In the genomic region with DNA sequence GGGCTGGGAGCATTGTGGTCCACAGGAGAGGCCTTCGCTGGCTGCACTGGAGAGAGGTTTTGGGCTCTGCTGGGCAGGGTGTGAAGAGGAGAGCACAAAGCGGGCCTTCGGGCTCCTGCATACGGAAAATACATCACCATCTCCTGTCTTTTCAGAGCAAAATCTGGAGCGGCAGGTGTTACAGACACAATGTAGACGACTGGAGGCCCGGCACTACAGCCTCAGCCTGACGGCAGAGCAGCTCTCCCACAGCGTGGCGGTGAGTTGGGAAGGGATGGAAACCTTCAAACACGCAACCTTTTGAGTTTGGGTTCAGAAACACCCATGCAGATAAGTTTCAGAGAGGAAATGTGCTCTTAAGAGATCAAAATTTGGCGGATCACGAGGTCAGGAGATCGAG, we compare ENCODE assay signal across 18 cellular contexts. TPM values are rescaled to one million over a fixed set of nuclear protein-coding genes. Genes with fewer than 3 reads are reported as not detected.
DNase-seq lines count a peak whose midpoint lies in the region; ATAC-seq, FAIRE-seq and TF ChIP-seq lines count a peak whose summit lies in the region.
"Had no signal": no experiment of that assay in that cellular context is flagged by ENCODE, and none has a peak within 500 bp of the region (broad histone marks: within the 10 kb centered on the region; RNA-seq: fewer than 3 reads in every experiment).

No MANE protein-coding gene starts in this region.

- no peaks in the 10 kb centered on the region for H3K79me2 ChIP-seq in Karpas-422 (ENCODE audit: low read length)

- 73 to 96% methylated on average over 2 to 14 of the region's 14 CpGs for WGBS in transverse colon (ENCODE audit: low coverage in 1 of 2), 2 donors

- no peak overlapping the region for H3K4me3 Mint-ChIP-seq in activated naive CD8-positive, alpha-beta T cell
- H3K4me3 Mint-ChIP-seq in activated naive CD8-positive, alpha-beta T cell treated with anti-CD3 and anti-CD28 coated beads, Interleukin-2, amount 50 U/mL, for 24 hours, result no peak overlapping the region
- no peak overlapping the region for H3K4me3 Mint-ChIP-seq in activated naive CD8-positive, alpha-beta T cell treated with anti-CD3 and anti-CD28 coated beads for 36 hours
- no peak overlapping the region for H3K4me3 Mint-ChIP-seq in stimulated activated effector memory CD8-positive, alpha-beta T cell treated with anti-CD3 and anti-CD28 coated beads, Interleukin-12 subunit alpha, Interleukin-12 subunit beta, amount 100 ng/mL, for 72 hours

- H3K4me2 ChIP-seq in Karpas-422 (ENCODE audit: low read depth, low read length, poor library complexity, severe bottlenecking), result no peak overlapping the region
- H3K4me2 ChIP-seq: A549; BLaER1 treated with 17β-estradiol and CSF1 and Interleukin-3, amounts not matched to agents 10 nM and 100 nM had no signal

- no peak for TF ChIP-seq POLR2A in transverse colon (IDR thresholded peaks at IDR 0.05)

- intact Hi-C loops in kidney (cut with DNase I) (no loop called here), transverse colon (cut with DNase I; ENCODE audit: low total_unique reads) (no loop called here)

- H3K4me3 ChIP-seq in kidney (ENCODE audit: low read length in 2 of 2) (no peak overlapping the region), Karpas-422 (ENCODE audit: low read length) (no peak overlapping the region), transverse colon (no peak overlapping the region)
- H3K4me3 ChIP-seq: A549; BLaER1 treated with 17β-estradiol and CSF1 and Interleukin-3, amounts not matched to agents 10 nM and 100 nM had no signal

- H3K36me3 ChIP-seq in kidney (ENCODE audit: control insufficient read depth in 1 of 2, insufficient read depth in 2 of 2, low read length in 2 of 2), result peaks cover 40 to 80% of the 10 kb centered on the region in 2 donors
- H3K36me3 ChIP-seq in Karpas-422 (ENCODE audit: insufficient read depth, low read length), result no peaks in the 10 kb centered on the region; the same call in 1 of the 2 replicates
- H3K36me3 ChIP-seq in transverse colon, result peaks cover 0 to 62% (median 29%) of the 10 kb centered on the region in 4 donors

- TF ChIP-seq EP300 in transverse colon (IDR thresholded peaks at IDR 0.05; ENCODE audit: low read depth), result no peak

- H3K27ac ChIP-seq in kidney (ENCODE audit: low read depth in 2 of 2, low read length in 2 of 2), result no peak overlapping the region
- H3K27ac ChIP-seq in Karpas-422 (ENCODE audit: low read length), result no peak overlapping the region
- no peak overlapping the region for H3K27ac ChIP-seq in transverse colon
- H3K27ac ChIP-seq: A549; BLaER1 treated with 17β-estradiol and CSF1 and Interleukin-3, amounts not matched to agents 10 nM and 100 nM had no signal

- 0 out of 2 replicates have a peak, but pooled peaks cover 4% of the 10 kb centered on the region for H4K20me1 ChIP-seq in Karpas-422 (ENCODE audit: insufficient read depth, low read depth, low read length)

- no peaks in the 10 kb centered on the region for H3K9me2 ChIP-seq in Karpas-422 (replicated peaks; ENCODE audit: insufficient read depth, low read length)

- in situ Hi-C loops in transverse colon (cut with MboI; ENCODE audit: low pct_ligation_motif_present in 1 of 4, low pct_unique_long_range_greater_than_20kb in 1 of 4, low sequenced_read_pairs in 3 of 4), result no loop called here

- H2AFZ ChIP-seq in Karpas-422 (ENCODE audit: low read length), result no peak overlapping the region

- FAIRE-seq in kidney (lab: Jason Lieb, UNC), result no peak
- FAIRE-seq: A549, G401.6 had no signal

- DNase-seq in activated naive CD8-positive, alpha-beta T cell treated with anti-CD3 and anti-CD28 coated beads, Interleukin-2, amount 50 U/mL, for 24 hours, result no peak
- DNase-seq in activated naive CD8-positive, alpha-beta T cell treated with anti-CD3 and anti-CD28 coated beads for 36 hours, result no peak
- DNase-seq in kidney, result peak; percentile 41
- no peak for DNase-seq in stimulated activated effector memory CD8-positive, alpha-beta T cell treated with anti-CD3 and anti-CD28 coated beads, Interleukin-12 subunit alpha, Interleukin-12 subunit beta, amount 100 ng/mL, for 72 hours (ENCODE audit: low spot score in 2 of 2)
- no peak for DNase-seq in midbrain (lab: John Stamatoyannopoulos, UW)
- no peak for DNase-seq in Karpas-422
- no peak for DNase-seq in transverse colon
- DNase-seq: DND-41, GOT3, Kasumi-1, MM.1S, NCI-H187 treated with DMSO at 0.1 percent for 48 hours, NCI-H2171, NCI-H510A had no signal

- H3K4me1 ChIP-seq in kidney (ENCODE audit: control insufficient read depth in 1 of 2, insufficient read depth in 1 of 2, low read depth in 1 of 2, low read length in 2 of 2) (peaks cover 0 to 3% of the 10 kb centered on the region in 2 donors), Karpas-422 (ENCODE audit: low read length) (no peaks in the 10 kb centered on the region), transverse colon (peaks cover 0 to 21% (median 13%) of the 10 kb centered on the region in 4 donors)
- H3K4me1 ChIP-seq: A549; BLaER1 treated with 17β-estradiol and CSF1 and Interleukin-3, amounts not matched to agents 10 nM and 100 nM had no signal

- H3K9me3 ChIP-seq in kidney (ENCODE audit: control insufficient read depth in 1 of 2, low read length in 2 of 2), result no peaks in the 10 kb centered on the region
- H3K9me3 ChIP-seq in Karpas-422 (ENCODE audit: low read length), result no peaks in the 10 kb centered on the region
- H3K9me3 ChIP-seq in transverse colon, result no peaks in the 10 kb centered on the region
- H3K9me3 ChIP-seq: A549; BLaER1 treated with 17β-estradiol and CSF1 and Interleukin-3, amounts not matched to agents 10 nM and 100 nM had no signal

- ATAC-seq in activated naive CD8-positive, alpha-beta T cell treated with anti-CD3 and anti-CD28 coated beads, Interleukin-2, amount 50 U/mL, for 24 hours, result no peak
- ATAC-seq in stimulated activated effector memory CD8-positive, alpha-beta T cell treated with anti-CD3 and anti-CD28 coated beads, Interleukin-12 subunit alpha, Interleukin-12 subunit beta, amount 100 ng/mL, for 72 hours, result no peak
- ATAC-seq: A549 had no signal

- H3K9ac ChIP-seq in kidney (ENCODE audit: low read length in 2 of 2) (no peak overlapping the region), Karpas-422 (ENCODE audit: low read length) (no peak overlapping the region)

- H3K27me3 ChIP-seq in Karpas-422 (ENCODE audit: low read length), result no peaks in the 10 kb centered on the region
- H3K27me3 ChIP-seq in transverse colon, result no peaks in the 10 kb centered on the region
- H3K27me3 ChIP-seq: BLaER1 treated with 17β-estradiol and CSF1 and Interleukin-3, amounts not matched to agents 10 nM and 100 nM had no signal

- H3K27ac Mint-ChIP-seq in activated naive CD8-positive, alpha-beta T cell, result peak overlapping the region; percentile 66
- no peak overlapping the region for H3K27ac Mint-ChIP-seq in activated naive CD8-positive, alpha-beta T cell treated with anti-CD3 and anti-CD28 coated beads, Interleukin-2, amount 50 U/mL, for 24 hours
- H3K27ac Mint-ChIP-seq in activated naive CD8-positive, alpha-beta T cell treated with anti-CD3 and anti-CD28 coated beads for 36 hours, result peak overlapping the region; percentile 67
- H3K27ac Mint-ChIP-seq in stimulated activated effector memory CD8-positive, alpha-beta T cell treated with anti-CD3 and anti-CD28 coated beads, Interleukin-12 subunit alpha, Interleukin-12 subunit beta, amount 100 ng/mL, for 72 hours, result peak overlapping the region; percentile 29

- H3K27me3 Mint-ChIP-seq in activated naive CD8-positive, alpha-beta T cell, result no peaks in the 10 kb centered on the region
- no peaks in the 10 kb centered on the region for H3K27me3 Mint-ChIP-seq in activated naive CD8-positive, alpha-beta T cell treated with anti-CD3 and anti-CD28 coated beads, Interleukin-2, amount 50 U/mL, for 24 hours
- no peaks in the 10 kb centered on the region for H3K27me3 Mint-ChIP-seq in activated naive CD8-positive, alpha-beta T cell treated with anti-CD3 and anti-CD28 coated beads for 36 hours

- no peaks in the 10 kb centered on the region for H3K36me3 Mint-ChIP-seq in activated naive CD8-positive, alpha-beta T cell
- peaks cover 50% of the 10 kb centered on the region for H3K36me3 Mint-ChIP-seq in activated naive CD8-positive, alpha-beta T cell treated with anti-CD3 and anti-CD28 coated beads, Interleukin-2, amount 50 U/mL, for 24 hours (ENCODE audit: low read depth)
- peaks cover 18% of the 10 kb centered on the region for H3K36me3 Mint-ChIP-seq in activated naive CD8-positive, alpha-beta T cell treated with anti-CD3 and anti-CD28 coated beads for 36 hours
- H3K36me3 Mint-ChIP-seq in stimulated activated effector memory CD8-positive, alpha-beta T cell treated with anti-CD3 and anti-CD28 coated beads, Interleukin-12 subunit alpha, Interleukin-12 subunit beta, amount 100 ng/mL, for 72 hours, result peaks cover 95% of the 10 kb centered on the region

- TF ChIP-seq CTCF in kidney (IDR thresholded peaks at IDR 0.05; ENCODE audit: borderline replicate concordance, extremely low read depth, insufficient read depth), result no peak
- TF ChIP-seq CTCF in transverse colon (IDR thresholded peaks at IDR 0.05), result no peak

- no peaks in the 10 kb centered on the region for H3K9me3 Mint-ChIP-seq in activated naive CD8-positive, alpha-beta T cell (ENCODE audit: low read depth)
- no peaks in the 10 kb centered on the region for H3K9me3 Mint-ChIP-seq in activated naive CD8-positive, alpha-beta T cell treated with anti-CD3 and anti-CD28 coated beads, Interleukin-2, amount 50 U/mL, for 24 hours
- H3K9me3 Mint-ChIP-seq in activated naive CD8-positive, alpha-beta T cell treated with anti-CD3 and anti-CD28 coated beads for 36 hours, result no peaks in the 10 kb centered on the region
- no peaks in the 10 kb centered on the region for H3K9me3 Mint-ChIP-seq in stimulated activated effector memory CD8-positive, alpha-beta T cell treated with anti-CD3 and anti-CD28 coated beads, Interleukin-12 subunit alpha, Interleukin-12 subunit beta, amount 100 ng/mL, for 72 hours

- H3K4me1 Mint-ChIP-seq in activated naive CD8-positive, alpha-beta T cell (ENCODE audit: low read depth), result peaks cover 2% of the 10 kb centered on the region
- H3K4me1 Mint-ChIP-seq in activated naive CD8-positive, alpha-beta T cell treated with anti-CD3 and anti-CD28 coated beads, Interleukin-2, amount 50 U/mL, for 24 hours, result peaks cover 9% of the 10 kb centered on the region
- peaks cover 8% of the 10 kb centered on the region for H3K4me1 Mint-ChIP-seq in activated naive CD8-positive, alpha-beta T cell treated with anti-CD3 and anti-CD28 coated beads for 36 hours
- H3K4me1 Mint-ChIP-seq in stimulated activated effector memory CD8-positive, alpha-beta T cell treated with anti-CD3 and anti-CD28 coated beads, Interleukin-12 subunit alpha, Interleukin-12 subunit beta, amount 100 ng/mL, for 72 hours, result peaks cover 10% of the 10 kb centered on the region

RNA-seq across cellular contexts. Expression of gene GINS2, which starts 17.9 kb away (rescaled TPM):
- total RNA-seq in activated naive CD8-positive, alpha-beta T cell treated with anti-CD3 and anti-CD28 coated beads for 36 hours, result 10 to 100 TPM; 71.5 to 74.1 TPM
- total RNA-seq in kidney (0.88 TPM), transverse colon (1 to 10 TPM in 2 of 4 donors, under 1 TPM in 1, not detected in 1; 1.00 to 4.4 (median 1.2) TPM)
- 0.97 TPM for polyA plus RNA-seq in kidney (ENCODE audit: insufficient read depth, low read depth, low replicate concordance)
- 10.4 and 14.2 TPM in 2 replicates for total RNA-seq in Karpas-422 (2014; rRNA removed; shearing (Covaris generic); ENCODE audit: low replicate concordance)

RNA-seq across cellular contexts. Expression of gene GSE1, which starts 57.7 kb away (rescaled TPM):
- 10 to 100 TPM; 25.1 to 27.6 TPM for total RNA-seq in activated naive CD8-positive, alpha-beta T cell treated with anti-CD3 and anti-CD28 coated beads for 36 hours
- total RNA-seq in kidney, result 92.8 TPM
- polyA plus RNA-seq in kidney (ENCODE audit: insufficient read depth, low read depth, low replicate concordance), result 9.5 TPM
- 1.9 and 6.0 TPM in 2 replicates for total RNA-seq in Karpas-422 (2014; rRNA removed; shearing (Covaris generic); ENCODE audit: low replicate concordance)
- total RNA-seq in transverse colon, result 100 to 1,000 TPM; 100 to 139 (median 120) TPM
